26 cellular contexts compared by ENCODE assay signal in the genomic region with DNA sequence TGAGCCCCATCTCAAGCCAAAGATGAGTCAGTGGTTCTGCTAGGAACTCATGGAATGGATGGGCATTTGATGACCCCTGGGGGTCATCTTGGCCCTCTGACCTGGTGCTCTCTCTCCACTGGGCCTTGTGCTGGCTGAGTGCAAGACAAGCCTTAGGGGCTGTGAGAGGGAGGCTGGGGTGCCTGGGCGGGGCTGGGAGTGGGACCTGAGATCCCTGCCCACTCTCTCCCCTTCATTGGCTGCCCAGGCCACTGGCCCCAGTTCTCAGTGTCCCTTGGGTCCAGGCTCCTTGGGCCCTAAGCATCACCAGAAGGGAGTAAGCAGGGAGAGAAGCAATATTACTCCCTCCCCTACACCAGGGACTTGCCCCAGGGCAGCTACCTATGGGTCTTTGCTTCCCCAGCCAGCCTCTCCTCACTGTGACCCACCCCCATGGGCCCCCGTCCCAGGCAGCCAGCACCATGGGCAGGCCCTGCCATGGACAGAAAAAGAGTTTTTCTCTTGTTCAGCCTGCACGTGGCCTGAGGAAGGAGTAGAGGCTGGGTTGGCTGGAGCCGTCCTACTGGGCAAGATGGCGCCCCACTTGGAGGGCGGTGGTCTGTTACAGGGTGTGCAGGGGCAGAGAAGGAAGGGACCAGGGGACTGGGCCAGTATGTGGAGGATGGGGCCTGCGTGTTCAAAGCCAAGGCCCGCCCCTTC. TPM values are rescaled to one million over a fixed set of nuclear protein-coding genes. Genes with fewer than 3 reads are reported as not detected.
"Had no signal": no experiment of that assay in that cellular context is flagged by ENCODE, and none has a peak within 500 bp of the region (broad histone marks: within the 10 kb centered on the region; RNA-seq: fewer than 3 reads in every experiment).

No MANE protein-coding gene starts in this region.

- ATAC-seq: activated CD4-positive, alpha-beta T cell treated with anti-CD3 and anti-CD28 coated beads for 36 hours; stimulated activated naive CD8-positive, alpha-beta T cell treated with anti-CD3 and anti-CD28 coated beads, Interleukin-15, Interleukin-2, amounts not matched to agents 100 U/mL and 50 U/mL, for 24 hours; WTC11 had no signal

- H3K9me3 Mint-ChIP-seq: activated naive CD8-positive, alpha-beta T cell treated with anti-CD3 and anti-CD28 coated beads, Interleukin-2, amount 10 ng/mL, durations not matched to agents 7 days and 5 days; activated T-cell treated with anti-CD3 and anti-CD28 coated beads, Interleukin-2, amount 50 U/mL, for 24 hours; activated T-helper 2 cell treated with anti-CD3 and anti-CD28 coated beads, Interferon-gamma antibody, Interleukin-2, Interleukin-4, amounts not matched to agents 10 μg/mL and 5 μg/mL and 100 μg/mL, durations not matched to agents 14 hours and 24 hours and 36 hours; immature natural killer cell; memory B cell; nephron; T-helper 1 cell treated with Interleukin-12 subunit alpha and Interleukin-12 subunit beta and Interleukin-4 antibody, amounts not matched to agents 30 μg/mL and 1 μg/mL, for 36 hours; WTC11 had no signal

- H3K9ac ChIP-seq: parathyroid adenoma had no signal

- H3K4me1 Mint-ChIP-seq: activated CD4-positive, alpha-beta T cell treated with anti-CD3 and anti-CD28 coated beads for 36 hours had no signal

- H3K4me1 ChIP-seq: parathyroid adenoma had no signal

- H3K27ac ChIP-seq: hepatocyte, parathyroid adenoma, transverse colon had no signal

- H3K4me3 Mint-ChIP-seq: activated CD4-positive, alpha-beta T cell treated with anti-CD3 and anti-CD28 coated beads for 36 hours; activated naive CD8-positive, alpha-beta T cell treated with anti-CD3 and anti-CD28 coated beads, Interleukin-2, amount 10 ng/mL, durations not matched to agents 7 days and 5 days; activated T-cell treated with anti-CD3 and anti-CD28 coated beads, Interleukin-2, amount 50 U/mL, for 24 hours; immature natural killer cell; memory B cell; nephron; T-helper 1 cell treated with Interleukin-12 subunit alpha and Interleukin-12 subunit beta and Interleukin-4 antibody, amounts not matched to agents 30 μg/mL and 1 μg/mL, for 36 hours; WTC11 had no signal

- H3K27me3 ChIP-seq: hepatocyte, right lobe of liver, transverse colon, vagina had no signal

- H3K9me3 ChIP-seq: right lobe of liver, transverse colon, vagina had no signal

- DNase-seq: activated CD4-positive, alpha-beta T cell treated with anti-CD3 and anti-CD28 coated beads for 36 hours; activated CD4-positive, alpha-beta T cell treated with anti-CD3 and anti-CD28 coated beads, Interleukin-2, amount 50 U/mL, for 4 hours; activated CD8-positive, alpha-beta memory T cell treated with anti-CD3 and anti-CD28 coated beads for 24 hours; activated CD8-positive, alpha-beta memory T cell treated with anti-CD3 and anti-CD28 coated beads, Interleukin-2, amount 50 U/mL, for 4 hours; activated naive CD4-positive, alpha-beta T cell treated with Interleukin-2 at 50 U/mL for 16 hours; activated naive CD8-positive, alpha-beta T cell treated with anti-CD3 and anti-CD28 coated beads, Interleukin-2, amount 10 ng/mL, durations not matched to agents 7 days and 5 days; activated T-cell treated with anti-CD3 and anti-CD28 coated beads, Interleukin-2, amount 50 U/mL, for 24 hours; amniotic stem cell; immature natural killer cell; kidney glomerular epithelial cell; nucleus accumbens; stimulated activated CD4-positive, alpha-beta T cell treated with anti-CD3 and anti-CD28 coated beads, Interleukin-2, amount 100 ng/mL, for 48 hours; stimulated activated naive CD8-positive, alpha-beta T cell treated with anti-CD3 and anti-CD28 coated beads, Interleukin-15, Interleukin-2, amounts not matched to agents 100 U/mL and 50 U/mL, for 24 hours; substantia nigra; T1000; transverse colon had no signal

- H3K36me3 ChIP-seq: transverse colon had no signal

- H3K27ac Mint-ChIP-seq: activated CD4-positive, alpha-beta T cell treated with anti-CD3 and anti-CD28 coated beads for 36 hours; activated naive CD8-positive, alpha-beta T cell treated with anti-CD3 and anti-CD28 coated beads, Interleukin-2, amount 10 ng/mL, durations not matched to agents 7 days and 5 days; activated T-cell treated with anti-CD3 and anti-CD28 coated beads, Interleukin-2, amount 50 U/mL, for 24 hours; activated T-helper 2 cell treated with anti-CD3 and anti-CD28 coated beads, Interferon-gamma antibody, Interleukin-2, Interleukin-4, amounts not matched to agents 10 μg/mL and 5 μg/mL and 100 μg/mL, durations not matched to agents 14 hours and 24 hours and 36 hours; immature natural killer cell; memory B cell; nephron; T-helper 1 cell treated with Interleukin-12 subunit alpha and Interleukin-12 subunit beta and Interleukin-4 antibody, amounts not matched to agents 30 μg/mL and 1 μg/mL, for 36 hours; WTC11 had no signal

- H3K4me3 ChIP-seq: hepatocyte, right lobe of liver, smooth muscle cell, transverse colon, vagina had no signal

- H3K36me3 Mint-ChIP-seq: activated naive CD8-positive, alpha-beta T cell treated with anti-CD3 and anti-CD28 coated beads, Interleukin-2, amount 10 ng/mL, durations not matched to agents 7 days and 5 days; immature natural killer cell; memory B cell; WTC11 had no signal

RNA-seq across cellular contexts. Expression of a gene that starts 33.6 kb away (rescaled TPM):
- total RNA-seq: activated CD4-positive, alpha-beta T cell treated with anti-CD3 and anti-CD28 coated beads for 36 hours; activated naive CD8-positive, alpha-beta T cell treated with anti-CD3 and anti-CD28 coated beads, Interleukin-2, amount 10 ng/mL, durations not matched to agents 7 days and 5 days had no signal
- polyA plus RNA-seq: immature natural killer cell had no signal
